In genomic region chr1:980602-981395, GRCh38 we compare ENCODE assay signal across 17 cellular contexts. TPM values are rescaled to one million over a fixed set of nuclear protein-coding genes. Genes with fewer than 3 reads are reported as not detected.
"Had no signal": no experiment of that assay in that cellular context is flagged by ENCODE, and none has a peak within 500 bp of the region (broad histone marks: within the 10 kb centered on the region; RNA-seq: fewer than 3 reads in every experiment).

No MANE protein-coding gene starts in this region.

- H3K36me3 ChIP-seq: ascending aorta, lower lobe of right lung, thoracic aorta, upper lobe of right lung had no signal

- H3K9me3 ChIP-seq: ascending aorta, lower lobe of right lung, thoracic aorta, upper lobe of right lung had no signal

- H3K27me3 ChIP-seq: ascending aorta had no signal

- DNase-seq: activated CD4-positive, alpha-beta T cell treated with anti-CD3 and anti-CD28 coated beads, Interleukin-2, amount 10 ng/mL, durations not matched to agents 7 days and 5 days; activated CD8-positive, alpha-beta memory T cell treated with anti-CD3 and anti-CD28 coated beads, Interleukin-2, amount 50 U/mL, for 48 hours; activated CD8-positive, alpha-beta T cell treated with anti-CD3 and anti-CD28 coated beads, Interleukin-2, amount 10 ng/mL, durations not matched to agents 7 days and 5 days; activated gamma-delta T cell; foreskin keratinocyte; lower lobe of right lung; natural killer cell; stimulated activated CD4-positive, alpha-beta T cell treated with anti-CD3 and anti-CD28 coated beads, Interleukin-4, amount 100 ng/mL, for 4 hours; T1000; upper lobe of right lung had no signal

- H3K4me3 ChIP-seq: ascending aorta, coronary artery, lower lobe of right lung, thoracic aorta, upper lobe of right lung had no signal

- H3K4me1 ChIP-seq: foreskin keratinocyte had no signal

- H3K27ac ChIP-seq: ascending aorta, coronary artery, foreskin keratinocyte, lower lobe of right lung, thoracic aorta, upper lobe of right lung had no signal

- ATAC-seq: activated CD8-positive, alpha-beta T cell treated with anti-CD3 and anti-CD28 coated beads, Interleukin-2, amount 10 ng/mL, durations not matched to agents 7 days and 5 days; foreskin keratinocyte; lower lobe of right lung; natural killer cell; stimulated activated memory B cell treated with anti-CD40 and anti-IgM and Interleukin-4, amounts not matched to agents 10 μg/mL and 1 μg/mL and 100 μg/mL, for 72 hours; upper lobe of right lung had no signal

RNA-seq across cellular contexts. Expression of gene PERM1, which starts 1.1 kb away (rescaled TPM):
- total RNA-seq: activated CD4-positive, alpha-beta T cell treated with anti-CD3 and anti-CD28 coated beads, Interleukin-2, amount 10 ng/mL, durations not matched to agents 7 days and 5 days; activated CD8-positive, alpha-beta T cell treated with anti-CD3 and anti-CD28 coated beads, Interleukin-2, amount 10 ng/mL, durations not matched to agents 7 days and 5 days; ascending aorta; epithelial cell of proximal tubule; foreskin keratinocyte; lower lobe of right lung; mesenteric fat pad; natural killer cell; T-helper 1 cell treated with Interleukin-12 subunit alpha and Interleukin-12 subunit beta and Interleukin-4 antibody, amounts not matched to agents 30 ng/mL and 1 ng/mL, for 36 hours had no signal
- polyA plus RNA-seq: foreskin keratinocyte had no signal

RNA-seq across cellular contexts. Expression of gene PLEKHN1, which starts 14.5 kb away (rescaled TPM):
- total RNA-seq: ascending aorta had no signal
